20 cellular contexts compared by ENCODE assay signal in the genomic region with DNA sequence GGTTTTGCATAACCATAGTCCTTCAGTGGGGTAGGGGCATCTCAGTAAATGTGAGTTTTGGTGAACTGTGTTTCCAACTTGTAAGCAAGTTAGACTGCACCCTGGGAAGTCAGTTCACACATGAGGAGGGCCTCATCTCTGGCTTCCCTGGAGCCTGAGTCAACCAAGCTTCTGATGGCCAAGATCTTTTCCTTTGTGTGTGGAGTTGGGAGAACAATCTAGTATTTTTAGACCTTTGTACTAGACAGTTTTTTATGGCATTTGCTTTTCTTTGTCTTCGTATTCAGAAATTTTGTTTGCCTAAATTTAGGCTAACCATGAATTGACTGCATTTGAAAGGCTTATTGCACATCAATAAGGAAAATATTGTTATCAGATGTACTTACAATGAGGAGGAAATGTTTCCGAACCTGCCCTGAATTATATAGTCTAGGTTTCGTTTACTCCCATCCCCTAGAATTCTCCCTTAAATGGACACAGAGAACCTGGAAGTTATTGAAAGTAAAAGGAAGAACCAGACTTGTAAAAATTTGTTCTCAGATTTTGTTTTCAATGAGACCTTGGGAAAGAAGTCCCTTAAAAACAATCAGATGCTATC.
DNase-seq lines count a peak whose midpoint lies in the region; ATAC-seq, FAIRE-seq and TF ChIP-seq lines count a peak whose summit lies in the region.
"Had no signal": no experiment of that assay in that cellular context is flagged by ENCODE, and none has a peak within 500 bp of the region (broad histone marks: within the 10 kb centered on the region; RNA-seq: fewer than 3 reads in every experiment).

No MANE protein-coding gene starts in this region.

- no TSS peak for BruUV-seq in GM12878 (replicated peaks; lab: Mats Ljungman, UMichigan)

- no peaks in the 10 kb centered on the region for H3K79me2 ChIP-seq in GM12878 (ENCODE audit: control insufficient read depth, insufficient read depth, low read length)

- H3K4me1 Mint-ChIP-seq in type B pancreatic cell (ENCODE audit: unreplicated experiment): peaks cover 62% of the 10 kb centered on the region
- H3K4me1 Mint-ChIP-seq: CD8-positive, alpha-beta memory T cell had no signal

- TF ChIP-seq RAD21 in GM12878 (IDR thresholded peaks at IDR 0.05; ENCODE audit: insufficient read depth, low read depth, low read length): no peak

- FAIRE-seq in GM12878 (lab: Jason Lieb, UNC): peak; percentile 52
- FAIRE-seq: GM12891, GM18507 had no signal

- H3K9me3 ChIP-seq in heart left ventricle (no peaks in the 10 kb centered on the region), GM12878 (replicated peaks; ENCODE audit: control insufficient read depth, insufficient read depth, low read length) (no peaks in the 10 kb centered on the region), mucosa of rectum (ENCODE audit: control insufficient read depth in 2 of 2, low read length in 2 of 2) (no peaks in the 10 kb centered on the region), lower lobe of right lung (no peaks in the 10 kb centered on the region)

- H3K36me3 ChIP-seq in heart left ventricle: no peaks in the 10 kb centered on the region
- no peaks in the 10 kb centered on the region; a peak in 3 of 4 replicates for H3K36me3 ChIP-seq in GM12878 (ENCODE audit: control insufficient read depth in 2 of 2, insufficient read depth in 2 of 2, low read length in 1 of 2)
- no peaks in the 10 kb centered on the region for H3K36me3 ChIP-seq in mucosa of rectum (ENCODE audit: control insufficient read depth in 2 of 2, insufficient read depth in 2 of 2, low read length in 2 of 2)
- H3K36me3 ChIP-seq in lower lobe of right lung: no peaks in the 10 kb centered on the region

- TF ChIP-seq CTCF in heart left ventricle (IDR thresholded peaks at IDR 0.05) (no peak), GM12878 (IDR thresholded peaks at IDR 0.05 in 2 of 3, conservative IDR thresholded peaks at IDR 0.05 in 1 of 3; ENCODE audit: control insufficient read depth in 2 of 3, extremely low read depth in 1 of 3, insufficient read depth in 1 of 3, low read depth in 3 of 3, low read length in 3 of 3) (no peak), type B pancreatic cell (conservative IDR thresholded peaks at IDR 0.05) (no peak), lower lobe of right lung (IDR thresholded peaks at IDR 0.05) (no peak)

- no peak overlapping the region for H2AFZ ChIP-seq in GM12878 (ENCODE audit: control insufficient read depth, low read depth, low read length)
- H2AFZ ChIP-seq: GM23338, PC-9 had no signal

- in situ Hi-C loops in GM12878 (cut with MboI): no loop called here

- H3K27ac ChIP-seq in heart left ventricle (peak overlapping the region in 10 of 12 donors; percentile 1 to 82 (median 68)), GM12878 (ENCODE audit: control insufficient read depth, insufficient read depth) (no peak overlapping the region), mucosa of rectum (ENCODE audit: low read depth in 2 of 2, low read length in 2 of 2) (peak overlapping the region; percentile 72 to 81), lower lobe of right lung (no peak overlapping the region)

- no peak overlapping the region for H3K4me3 Mint-ChIP-seq in type B pancreatic cell
- H3K4me3 Mint-ChIP-seq: CD8-positive, alpha-beta memory T cell; GM23338 had no signal

- peak overlapping the region; percentile 35 for H3K27ac Mint-ChIP-seq in type B pancreatic cell

- peaks cover 22% of the 10 kb centered on the region for H3K36me3 Mint-ChIP-seq in type B pancreatic cell

- DNase-seq in heart left ventricle (no peak), left cardiac atrium (no peak), GM12878 (ENCODE audit: low read depth, low spot score) (no peak), type B pancreatic cell (ENCODE audit: extremely low spot score, unreplicated experiment) (no peak), lower lobe of right lung (no peak), DMS53 (lab: John Stamatoyannopoulos, UW) (no peak)
- DNase-seq: 8988T; CD8-positive, alpha-beta memory T cell; GDM1; KBM-7; NCI-H1436; NCI-H2029; NCI-H2171; NCI-H82; PC-9 had no signal

- TF ChIP-seq POLR2A in heart left ventricle (IDR thresholded peaks at IDR 0.05): no peak
- no peak for TF ChIP-seq POLR2A in GM12878 (IDR thresholded peaks at IDR 0.05; ENCODE audit: low read depth, low read length)

- no peaks in the 10 kb centered on the region for H3K9me3 Mint-ChIP-seq in type B pancreatic cell
- H3K9me3 Mint-ChIP-seq: CD8-positive, alpha-beta memory T cell; GM23338 had no signal

- H4K20me1 ChIP-seq in GM12878 (ENCODE audit: control insufficient read depth, insufficient read depth): no peaks in the 10 kb centered on the region

- no peak overlapping the region for H3K4me3 ChIP-seq in heart left ventricle
- no peak overlapping the region for H3K4me3 ChIP-seq in GM12878
- H3K4me3 ChIP-seq in mucosa of rectum (ENCODE audit: low read length in 2 of 2): no peak overlapping the region
- no peak overlapping the region for H3K4me3 ChIP-seq in lower lobe of right lung
- H3K4me3 ChIP-seq: GM23338, PC-9 had no signal

- H3K4me2 ChIP-seq in GM12878 (ENCODE audit: control insufficient read depth, insufficient read depth): no peak overlapping the region
- H3K4me2 ChIP-seq: GM23338, PC-9 had no signal

- SMC1A ChIA-PET in GM12878 (lab: Charles Lee; ENCODE audit: uncharacterized antibody, unreplicated experiment): interaction anchor here (1.2 kb wide), 1 partner anchor 14 kb away, joined by 4 read pairs; no protein-coding TSS in a partner anchor

- H3K9ac ChIP-seq in GM12878 (ENCODE audit: control insufficient read depth, insufficient read depth, low read length) (no peak overlapping the region), mucosa of rectum (ENCODE audit: low read depth in 1 of 2, low read length in 2 of 2) (no peak overlapping the region)

- 71 to 84% (median 76%) methylated on average over 3 of the region's 3 CpGs for WGBS in heart left ventricle, 4 donors
- WGBS in GM12878 (ENCODE audit: insufficient coverage, insufficient replicate concordance, low lambda C conversion rate, missing lambda C conversion rate): 93% methylated on average over 3 of the region's 3 CpGs

- intact Hi-C loops in heart left ventricle (cut with DNase I) (no loop called here), left cardiac atrium (cut with DNase I) (no loop called here), GM12878 (cut with micrococcal nuclease; ENCODE audit: unreplicated experiment) (no loop called here), lower lobe of right lung (cut with DNase I) (no loop called here)

- CTCF ChIA-PET in GM12878 (lab: Yijun Ruan, JAX): interaction anchor here (1.3 kb wide), 1 partner anchor 14 kb away, joined by 3 read pairs; no protein-coding TSS in a partner anchor

- ATAC-seq in heart left ventricle: no peak
- no peak for ATAC-seq in left cardiac atrium
- ATAC-seq in GM12878: no peak
- no peak for ATAC-seq in HG02623 (IDR thresholded peaks at IDR 0.05; ENCODE audit: unreplicated experiment)
- no peak for ATAC-seq in lower lobe of right lung
- ATAC-seq: GM23338 had no signal

- no peaks in the 10 kb centered on the region for H3K27me3 ChIP-seq in heart left ventricle
- no peaks in the 10 kb centered on the region for H3K27me3 ChIP-seq in GM12878 (replicated peaks in 1 of 2; ENCODE audit: control insufficient read depth in 2 of 2, insufficient read depth in 2 of 2, low read length in 1 of 2)
- H3K27me3 ChIP-seq in mucosa of rectum (ENCODE audit: control insufficient read depth in 2 of 2, insufficient read depth in 2 of 2, low read length in 2 of 2): no peaks in the 10 kb centered on the region
- no peaks in the 10 kb centered on the region for H3K27me3 ChIP-seq in lower lobe of right lung (ENCODE audit: low read depth)

- RAD21 ChIA-PET in GM12878 (lab: Charles Lee; ENCODE audit: unreplicated experiment): no interaction called here

- TF ChIP-seq EP300 in GM12878 (IDR thresholded peaks at IDR 0.05; ENCODE audit: borderline replicate concordance in 1 of 2, control insufficient read depth in 1 of 2, low read depth in 2 of 2, low read length in 2 of 2): no peak

- H3K4me1 ChIP-seq in heart left ventricle (peaks cover 3 to 54% (median 19%) of the 10 kb centered on the region in 12 donors), GM12878 (ENCODE audit: control insufficient read depth, insufficient read depth, low read length) (no peaks in the 10 kb centered on the region), mucosa of rectum (ENCODE audit: control insufficient read depth in 2 of 2, insufficient read depth in 2 of 2, low read length in 2 of 2) (peaks cover 12 to 26% of the 10 kb centered on the region in 2 donors), lower lobe of right lung (peaks cover 14% of the 10 kb centered on the region)

- H3K27me3 Mint-ChIP-seq in type B pancreatic cell: no peaks in the 10 kb centered on the region
- H3K27me3 Mint-ChIP-seq: CD8-positive, alpha-beta memory T cell had no signal

- POLR2A ChIA-PET in GM12878 (lab: Charles Lee): no interaction called here

TF ChIP-seq in GM12878, 131 proteins besides CTCF, POLR2A, EP300 and RAD21 (continues in another document):
- no peak for TF ChIP-seq NFXL1 (IDR thresholded peaks at IDR 0.05; ENCODE audit: borderline replicate concordance)
- TF ChIP-seq FOXK2 (IDR thresholded peaks at IDR 0.05): no peak
- no peak for TF ChIP-seq KDM1A (IDR thresholded peaks at IDR 0.05; ENCODE audit: borderline replicate concordance)
- TF ChIP-seq TAF1 (IDR thresholded peaks at IDR 0.05; ENCODE audit: borderline replicate concordance, low read depth, low read length): no peak
- TF ChIP-seq TCF12 (IDR thresholded peaks at IDR 0.05; ENCODE audit: low read depth, low read length): no peak
- TF ChIP-seq EED (IDR thresholded peaks at IDR 0.05; ENCODE audit: low read depth): no peak
- TF ChIP-seq, protein P1, sequence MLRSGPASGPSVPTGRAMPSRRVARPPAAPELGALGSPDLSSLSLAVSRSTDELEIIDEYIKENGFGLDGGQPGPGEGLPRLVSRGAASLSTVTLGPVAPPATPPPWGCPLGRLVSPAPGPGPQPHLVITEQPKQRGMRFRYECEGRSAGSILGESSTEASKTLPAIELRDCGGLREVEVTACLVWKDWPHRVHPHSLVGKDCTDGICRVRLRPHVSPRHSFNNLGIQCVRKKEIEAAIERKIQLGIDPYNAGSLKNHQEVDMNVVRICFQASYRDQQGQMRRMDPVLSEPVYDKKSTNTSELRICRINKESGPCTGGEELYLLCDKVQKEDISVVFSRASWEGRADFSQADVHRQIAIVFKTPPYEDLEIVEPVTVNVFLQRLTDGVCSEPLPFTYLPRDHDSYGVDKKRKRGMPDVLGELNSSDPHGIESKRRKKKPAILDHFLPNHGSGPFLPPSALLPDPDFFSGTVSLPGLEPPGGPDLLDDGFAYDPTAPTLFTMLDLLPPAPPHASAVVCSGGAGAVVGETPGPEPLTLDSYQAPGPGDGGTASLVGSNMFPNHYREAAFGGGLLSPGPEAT (IDR thresholded peaks at IDR 0.05; ENCODE audit: low read depth): no peak
- TF ChIP-seq SP1 (IDR thresholded peaks at IDR 0.05; ENCODE audit: low read depth, low read length): no peak
- TF ChIP-seq ZNF217 (IDR thresholded peaks at IDR 0.05): no peak
- no peak for TF ChIP-seq SUZ12 (IDR thresholded peaks at IDR 0.05; ENCODE audit: unreplicated experiment)
- no peak for TF ChIP-seq MXI1 (IDR thresholded peaks at IDR 0.05; ENCODE audit: low read depth, low read length)
- TF ChIP-seq SREBF2 (IDR thresholded peaks at IDR 0.05; ENCODE audit: low read length): no peak
- no peak for TF ChIP-seq BACH1 (IDR thresholded peaks at IDR 0.05; ENCODE audit: borderline replicate concordance)
- no peak for TF ChIP-seq JUNB (IDR thresholded peaks at IDR 0.05)

Comparison
In these comparisons a context has a peak if more than half of its experiments do, and no peak if none do; other contexts are left out.
1. H3K27ac ChIP-seq: peak in heart left ventricle (10 of 12) and mucosa of rectum (2 of 2); none in GM12878 (single experiment) and lower lobe of right lung (single experiment).